In genomic region chr10:114173680-114174461, GRCh38 we compare ENCODE assay signal across 8 cellular contexts. TPM values are rescaled to one million over a fixed set of nuclear protein-coding genes. Genes with fewer than 3 reads are reported as not detected.
DNase-seq lines count a peak whose midpoint lies in the region; ATAC-seq and TF ChIP-seq lines count a peak whose summit lies in the region.

Gene CCDC186, minus strand, starts transcription at chr10:114174203. Its CDS starts 10,935 bp downstream, at chr10:114163268.

- under 1% methylated on average over 19 of the region's 58 CpGs for WGBS in esophagus muscularis mucosa

- peaks cover 7% of the 10 kb centered on the region; the same call in 1 of the 2 replicates for H3K36me3 ChIP-seq in Panc1 (ENCODE audit: control insufficient read depth, insufficient read depth, low read length)
- no peaks in the 10 kb centered on the region for H3K36me3 ChIP-seq in esophagus muscularis mucosa
- no peaks in the 10 kb centered on the region for H3K36me3 ChIP-seq in muscle layer of duodenum (ENCODE audit: control insufficient read depth in 1 of 2, insufficient read depth in 2 of 2, low read length in 2 of 2)

- peaks cover 3% of the 10 kb centered on the region; the same call in 1 of the 2 replicates for H3K9me3 ChIP-seq in Panc1 (ENCODE audit: control insufficient read depth, insufficient read depth, low read depth, low read length)
- H3K9me3 ChIP-seq in esophagus muscularis mucosa, result peaks cover 0 to 5% (median 1%) of the 10 kb centered on the region in 4 donors
- peaks cover 1% of the 10 kb centered on the region in 2 donors for H3K9me3 ChIP-seq in muscle layer of duodenum (ENCODE audit: control insufficient read depth in 1 of 2, low read length in 2 of 2)

- in situ Hi-C loops in KBM-7 (cut with MboI; ENCODE audit: low pct_unique_long_range_greater_than_20kb, low sequenced_read_pairs) (no loop called here), Panc1 (cut with HindIII; ENCODE audit: low pct_unique_long_range_greater_than_20kb, low sequenced_read_pairs) (no loop called here)

- TF ChIP-seq EP300 in esophagus muscularis mucosa (IDR thresholded peaks at IDR 0.05), result no peak

- H3K4me3 ChIP-seq in Panc1 (ENCODE audit: low read depth in 2 of 2, low read length in 2 of 2) (peak within 1 kb of the TSS; percentile 91 to 95), esophagus muscularis mucosa (peak within 1 kb of the TSS; percentile 87 to 99 (median 96)), muscle layer of duodenum (ENCODE audit: low read depth in 1 of 2, low read length in 2 of 2) (peak within 1 kb of the TSS; percentile 74 to 79)

- H3K27me3 ChIP-seq in Panc1 (ENCODE audit: control insufficient read depth, insufficient read depth, low read length) (no peaks in the 10 kb centered on the region; the same call in 1 of the 2 replicates), esophagus muscularis mucosa (no peaks in the 10 kb centered on the region), muscle layer of duodenum (ENCODE audit: low read depth, low read length) (no peaks in the 10 kb centered on the region)

- H3K27ac ChIP-seq in Panc1 (ENCODE audit: low read length), result peak within 1 kb of the TSS; percentile 87
- peak within 1 kb of the TSS; percentile 93 to 96 (median 94) for H3K27ac ChIP-seq in esophagus muscularis mucosa (replicated peaks in 1 of 4)
- H3K27ac ChIP-seq in muscle layer of duodenum (ENCODE audit: low read length), result peak within 1 kb of the TSS; percentile 88

- TF ChIP-seq POLR2A in esophagus muscularis mucosa (IDR thresholded peaks at IDR 0.05; ENCODE audit: low read depth), result no peak

- ATAC-seq in GM21723 (IDR thresholded peaks at IDR 0.05; ENCODE audit: unreplicated experiment) (peak; percentile 99), Panc1 (peak; percentile 100)

- CTCF ChIA-PET in Panc1 (lab: Charles Lee), result interaction anchor here (0.5 kb wide), 1 partner anchor 270 kb away, joined by 3 read pairs; no protein-coding TSS in a partner anchor

- intact Hi-C loops in Panc1 (cut with micrococcal nuclease; ENCODE audit: unreplicated experiment), result loop anchor here (10.0 kb wide), 1 partner anchor 251 kb away; no protein-coding TSS in a partner anchor
- intact Hi-C loops in esophagus muscularis mucosa (cut with DNase I), result loop anchor here (5.0 kb wide), 1 partner anchor 317 kb away; no protein-coding TSS in a partner anchor

- peaks cover 16% of the 10 kb centered on the region for H3K4me1 ChIP-seq in Panc1 (ENCODE audit: control insufficient read depth, insufficient read depth, low read length)
- H3K4me1 ChIP-seq in esophagus muscularis mucosa, result peaks cover 0 to 27% (median 19%) of the 10 kb centered on the region in 4 donors
- H3K4me1 ChIP-seq in muscle layer of duodenum (ENCODE audit: control insufficient read depth in 1 of 2, insufficient read depth in 2 of 2, low read length in 2 of 2), result peaks cover 0 to 7% of the 10 kb centered on the region in 2 donors

- no TSS peak for BruUV-seq in Panc1 (replicated peaks; lab: Mats Ljungman, UMichigan)

- POLR2A ChIA-PET in Panc1 (lab: Charles Lee), result no interaction called here

- DNase-seq in DMS79 (lab: John Stamatoyannopoulos, UW), result peak; percentile 81
- DNase-seq in KBM-7, result peak; percentile 92
- DNase-seq in Panc1 (ENCODE audit: low read depth, low spot score), result peak; percentile 78
- peak; percentile 97 for DNase-seq in activated T-helper 1 cell treated with Interleukin-2 at 50 U/mL for 16 hours (ENCODE audit: low read depth)
- peak; percentile 99 for DNase-seq in esophagus muscularis mucosa (ENCODE audit: extremely low spot score)
- DNase-seq in stimulated activated CD8-positive, alpha-beta memory T cell treated with anti-CD3 and anti-CD28 coated beads, Interleukin-7, amount 100 ng/mL, for 4 hours (ENCODE audit: low read depth in 2 of 2), result peak; percentile 97 to 99

- TF ChIP-seq CTCF in Panc1 (IDR thresholded peaks at IDR 0.05), result no peak
- TF ChIP-seq CTCF in esophagus muscularis mucosa (IDR thresholded peaks at IDR 0.05), result peak in 1 of 3 experiments; percentile 9

RNA-seq across cellular contexts. Expression of gene CCDC186, which starts in this region (rescaled TPM):
- 14.4 TPM for total RNA-seq in Panc1 (2021; ENCODE audit: unreplicated experiment)
- polyA plus RNA-seq in Panc1 (2012; ENCODE audit: insufficient read length), result 5.0 TPM
- total RNA-seq in esophagus muscularis mucosa, result 10 to 100 TPM; 13.8 to 25.7 (median 20.9) TPM

Comparison
In these comparisons a context has a peak if more than half of its experiments do, and no peak if none do; other contexts are left out.
1. Peak in every context shown above with its lines: DNase-seq, ATAC-seq, H3K4me3 ChIP-seq and H3K27ac ChIP-seq.